29 cellular contexts compared by ENCODE assay signal in the genomic region with DNA sequence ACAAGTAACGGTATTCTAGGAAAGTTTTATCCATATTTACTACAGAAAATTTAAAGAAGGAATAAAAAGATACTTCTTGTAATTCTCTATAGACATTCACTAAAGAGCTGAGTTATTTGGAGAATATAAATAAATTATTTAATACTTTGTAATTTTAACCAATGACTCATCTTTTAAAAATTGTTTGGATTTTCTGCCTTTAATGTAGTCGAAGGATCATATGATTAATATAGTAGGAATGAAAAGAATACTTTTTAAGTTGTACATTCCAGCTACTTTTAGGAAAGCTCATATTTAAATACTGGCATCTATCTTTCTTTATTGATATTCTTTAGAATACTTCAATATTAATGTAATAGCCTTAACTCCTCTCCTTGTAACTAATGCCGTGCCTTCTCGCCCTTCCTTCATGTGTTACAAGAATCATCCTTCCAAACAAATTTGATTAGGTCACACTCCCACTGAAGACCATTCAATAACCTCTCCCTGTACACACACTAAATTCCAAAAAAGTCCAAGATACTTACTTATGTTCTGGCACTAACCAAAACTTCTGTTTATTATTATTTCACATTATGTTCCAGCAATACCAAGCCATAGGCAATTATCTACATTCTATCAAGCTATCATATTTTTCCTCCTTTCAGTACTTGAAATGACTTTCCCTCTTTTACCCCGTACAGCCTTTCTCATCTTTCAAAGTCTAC.
DNase-seq lines count a peak whose midpoint lies in the region; FAIRE-seq and TF ChIP-seq lines count a peak whose summit lies in the region.
"Had no signal": no experiment of that assay in that cellular context is flagged by ENCODE, and none has a peak within 500 bp of the region (broad histone marks: within the 10 kb centered on the region; RNA-seq: fewer than 3 reads in every experiment).

No MANE protein-coding gene starts in this region.

- H3K27me3 Mint-ChIP-seq in astrocyte (ENCODE audit: low read depth, unreplicated experiment) = no peaks in the 10 kb centered on the region
- H3K27me3 Mint-ChIP-seq: activated CD4-positive, alpha-beta memory T cell treated with anti-CD3 and anti-CD28 coated beads for 36 hours had no signal

- TF ChIP-seq CTCF in astrocyte (IDR thresholded peaks at IDR 0.05; ENCODE audit: insufficient read depth, low read depth, low read length) = no peak
- no peak for TF ChIP-seq CTCF in fibroblast of mammary gland (conservative IDR thresholded peaks at IDR 0.05; ENCODE audit: control insufficient read depth, insufficient read depth, low read depth, low read length)
- no peak for TF ChIP-seq CTCF in smooth muscle cell (IDR thresholded peaks at IDR 0.05; ENCODE audit: borderline replicate concordance, insufficient read depth, poor library complexity, severe bottlenecking)
- TF ChIP-seq CTCF in GM13977 (IDR thresholded peaks at IDR 0.05; ENCODE audit: extremely low read depth, insufficient read depth, missing control alignments) = no peak
- TF ChIP-seq CTCF in Peyer's patch (IDR thresholded peaks at IDR 0.05) = no peak

- H3K4me2 ChIP-seq in astrocyte (ENCODE audit: low read length) (peak overlapping the region; percentile 26), smooth muscle cell (peak overlapping the region; percentile 50)
- H3K4me2 ChIP-seq: SK-N-SH had no signal

- H3K36me3 Mint-ChIP-seq in astrocyte (ENCODE audit: low read depth, unreplicated experiment) = no peaks in the 10 kb centered on the region
- H3K36me3 Mint-ChIP-seq: activated CD4-positive, alpha-beta memory T cell treated with anti-CD3 and anti-CD28 coated beads for 36 hours; natural killer cell had no signal

- H3K79me2 ChIP-seq in astrocyte (ENCODE audit: insufficient read depth, low read length) (no peaks in the 10 kb centered on the region), smooth muscle cell (ENCODE audit: low read depth) (no peaks in the 10 kb centered on the region)

- DNase-seq in HS-5 (ENCODE audit: low read depth) = peak; percentile 44
- peak; percentile 12 for DNase-seq in astrocyte (ENCODE audit: low read depth)
- peak; percentile 15 for DNase-seq in fibroblast of mammary gland (ENCODE audit: low read depth)
- no peak for DNase-seq in smooth muscle cell (lab: John Stamatoyannopoulos, UW; ENCODE audit: unreplicated experiment)
- no peak for DNase-seq in GM13977 (ENCODE audit: low spot score)
- no peak for DNase-seq in Peyer's patch
- DNase-seq in globus pallidus (ENCODE audit: low spot score) = no peak
- no peak for DNase-seq in activated CD4-positive, alpha-beta T cell treated with anti-CD3 and anti-CD28 coated beads for 48 hours
- DNase-seq: activated CD4-positive, alpha-beta memory T cell treated with anti-CD3 and anti-CD28 coated beads for 36 hours; activated naive CD4-positive, alpha-beta T cell treated with Interleukin-2 at 50 U/mL for 16 hours; activated T-cell treated with anti-CD3 and anti-CD28 coated beads, Interleukin-2, amount 50 U/mL, for 72 hours; adrenal gland; GOT3; HFFc6; hippocampal formation; left cardiac atrium; mucosa of descending colon; natural killer cell; NCI-H1092; NCI-H1694; occipital lobe; SK-N-SH; stimulated activated CD4-positive, alpha-beta T cell treated with anti-CD3 and anti-CD28 coated beads, Interleukin-1b, Interleukin-23, amount 100 ng/mL, for 48 hours; stimulated activated naive CD8-positive, alpha-beta T cell treated with anti-CD3 and anti-CD28 coated beads, Interleukin-15, Interleukin-2, amounts not matched to agents 100 U/mL and 50 U/mL, for 24 hours; testis had no signal

- peaks cover 9% of the 10 kb centered on the region for H3K4me1 Mint-ChIP-seq in astrocyte (ENCODE audit: low read depth, unreplicated experiment)
- H3K4me1 Mint-ChIP-seq: natural killer cell had no signal

- in situ Hi-C loops in GM13977 (cut with MboI; ENCODE audit: low pct_unique_long_range_greater_than_20kb, low sequenced_read_pairs, unreplicated experiment) = no loop called here

- no peak overlapping the region for H3K4me3 ChIP-seq in astrocyte (ENCODE audit: insufficient read depth, low read depth, low read length)
- no peak overlapping the region for H3K4me3 ChIP-seq in fibroblast of mammary gland (ENCODE audit: control insufficient read depth, low read depth, low read length)
- no peak overlapping the region for H3K4me3 ChIP-seq in smooth muscle cell
- H3K4me3 ChIP-seq in Peyer's patch = no peak overlapping the region
- H3K4me3 ChIP-seq: adrenal gland, breast epithelium, coronary artery, gastroesophageal sphincter, mucosa of descending colon, testis had no signal

- no peak for FAIRE-seq in astrocyte (lab: Jason Lieb, UNC)
- FAIRE-seq: GM19239 had no signal

- no peak overlapping the region for H2AFZ ChIP-seq in astrocyte (ENCODE audit: low read depth, low read length)
- H2AFZ ChIP-seq in smooth muscle cell (ENCODE audit: low read depth) = peak overlapping the region; percentile 55

- H3K27me3 ChIP-seq in astrocyte (ENCODE audit: insufficient read depth, low read length) = no peaks in the 10 kb centered on the region
- H3K27me3 ChIP-seq in smooth muscle cell (ENCODE audit: low read depth) = no peaks in the 10 kb centered on the region
- H3K27me3 ChIP-seq in Peyer's patch = no peaks in the 10 kb centered on the region
- H3K27me3 ChIP-seq: adrenal gland, breast epithelium, gastroesophageal sphincter, testis had no signal

- H3K9ac ChIP-seq in astrocyte (ENCODE audit: low read length) = no peak overlapping the region
- no peak overlapping the region for H3K9ac ChIP-seq in smooth muscle cell (ENCODE audit: low read depth)
- H3K9ac ChIP-seq: SK-N-SH had no signal

- H3K36me3 ChIP-seq in astrocyte (ENCODE audit: insufficient read depth, low read length) (no peaks in the 10 kb centered on the region), smooth muscle cell (ENCODE audit: low read depth) (no peaks in the 10 kb centered on the region), Peyer's patch (no peaks in the 10 kb centered on the region)
- H3K36me3 ChIP-seq: adrenal gland, breast epithelium, gastroesophageal sphincter had no signal

- H3K27ac ChIP-seq in astrocyte (ENCODE audit: low read depth, low read length) = peak overlapping the region; percentile 32
- H3K27ac ChIP-seq in smooth muscle cell (ENCODE audit: low read depth) = no peak overlapping the region
- no peak overlapping the region for H3K27ac ChIP-seq in Peyer's patch
- H3K27ac ChIP-seq: adrenal gland, breast epithelium, coronary artery, gastroesophageal sphincter, testis had no signal

- no peaks in the 10 kb centered on the region for H3K9me3 Mint-ChIP-seq in astrocyte (ENCODE audit: unreplicated experiment)

- H3K9me3 ChIP-seq in astrocyte (ENCODE audit: insufficient read depth, low read depth, low read length) (no peaks in the 10 kb centered on the region), smooth muscle cell (replicated peaks; ENCODE audit: low read depth) (no peaks in the 10 kb centered on the region), Peyer's patch (no peaks in the 10 kb centered on the region)
- H3K9me3 ChIP-seq: adrenal gland, breast epithelium, gastroesophageal sphincter, mucosa of descending colon, SK-N-SH, testis had no signal

- H4K20me1 ChIP-seq in astrocyte (ENCODE audit: insufficient read depth, low read length) (no peaks in the 10 kb centered on the region), smooth muscle cell (ENCODE audit: low read depth) (no peaks in the 10 kb centered on the region)

- H3K27ac Mint-ChIP-seq in astrocyte (ENCODE audit: unreplicated experiment) = no peak overlapping the region
- H3K27ac Mint-ChIP-seq: activated CD4-positive, alpha-beta memory T cell treated with anti-CD3 and anti-CD28 coated beads for 36 hours; activated T-cell treated with anti-CD3 and anti-CD28 coated beads, Interleukin-2, amount 50 U/mL, for 72 hours; HFFc6; natural killer cell had no signal

- 79% methylated on average over 5 of the region's 5 CpGs for WGBS in smooth muscle cell (ENCODE audit: low lambda C conversion rate)

- no peak overlapping the region for H3K4me3 Mint-ChIP-seq in astrocyte (ENCODE audit: unreplicated experiment)
- H3K4me3 Mint-ChIP-seq: activated CD4-positive, alpha-beta memory T cell treated with anti-CD3 and anti-CD28 coated beads for 36 hours; activated T-cell treated with anti-CD3 and anti-CD28 coated beads, Interleukin-2, amount 50 U/mL, for 72 hours; HFFc6; natural killer cell had no signal

- H3K4me1 ChIP-seq in astrocyte (ENCODE audit: insufficient read depth, low read length) = peaks cover 6% of the 10 kb centered on the region
- peaks cover 6% of the 10 kb centered on the region for H3K4me1 ChIP-seq in smooth muscle cell (ENCODE audit: low read depth)
- H3K4me1 ChIP-seq in Peyer's patch = no peaks in the 10 kb centered on the region
- H3K4me1 ChIP-seq: adrenal gland, breast epithelium, gastroesophageal sphincter, testis had no signal

- no peak for TF ChIP-seq POLR2A in Peyer's patch (IDR thresholded peaks at IDR 0.05)

- H3F3A ChIP-seq in smooth muscle cell (ENCODE audit: low read depth) = no peaks in the 10 kb centered on the region

Comparison
In these comparisons a context has a peak if more than half of its experiments do, and no peak if none do; other contexts are left out.
1. DNase-seq: peak in HS-5 (single experiment), astrocyte (single experiment) and fibroblast of mammary gland (single experiment); none in smooth muscle cell (single experiment), GM13977 (single experiment), Peyer's patch (0 of 3), globus pallidus (single experiment) and activated CD4-positive, alpha-beta T cell treated with anti-CD3 and anti-CD28 coated beads for 48 hours (single experiment).